ENCODE assay signal across 2 cellular contexts in the genomic region with DNA sequence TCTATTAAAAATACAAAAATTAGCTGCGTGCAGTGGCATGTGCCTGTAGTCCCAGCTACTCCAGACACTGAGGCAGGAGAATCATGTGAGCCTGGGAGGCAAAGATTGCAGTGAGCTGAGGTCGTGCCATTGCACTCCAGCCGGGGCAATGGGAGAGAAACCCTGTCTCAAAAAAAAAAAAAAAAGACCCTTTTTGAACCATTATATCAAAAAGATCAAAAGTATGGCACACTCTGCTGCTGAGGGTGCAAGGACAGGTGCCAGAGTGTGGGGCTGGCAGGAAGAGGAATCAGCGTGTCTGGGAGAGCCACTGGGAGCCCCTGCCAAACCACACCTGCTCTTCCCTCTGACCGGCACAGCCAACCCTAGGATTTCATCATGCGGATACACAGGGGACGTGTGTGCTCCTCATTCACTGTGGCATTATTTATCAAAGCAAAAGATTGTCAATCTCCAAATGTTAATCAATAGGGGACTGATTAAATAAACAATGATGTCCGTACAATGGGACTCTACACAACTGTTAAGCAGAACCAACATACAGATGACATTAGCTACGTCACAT.
TF ChIP-seq lines count a peak whose summit lies in the region.

No MANE protein-coding gene starts in this region.

TF ChIP-seq in liver, 16 proteins besides CTCF, POLR2A, EP300 and RAD21 (continued from another document):
- TF ChIP-seq, protein P1, sequence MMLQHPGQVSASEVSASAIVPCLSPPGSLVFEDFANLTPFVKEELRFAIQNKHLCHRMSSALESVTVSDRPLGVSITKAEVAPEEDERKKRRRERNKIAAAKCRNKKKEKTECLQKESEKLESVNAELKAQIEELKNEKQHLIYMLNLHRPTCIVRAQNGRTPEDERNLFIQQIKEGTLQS (IDR thresholded peaks at IDR 0.05), result peak; percentile 72
- TF ChIP-seq HNF4G (IDR thresholded peaks at IDR 0.05), result no peak
- TF ChIP-seq, protein P2, sequence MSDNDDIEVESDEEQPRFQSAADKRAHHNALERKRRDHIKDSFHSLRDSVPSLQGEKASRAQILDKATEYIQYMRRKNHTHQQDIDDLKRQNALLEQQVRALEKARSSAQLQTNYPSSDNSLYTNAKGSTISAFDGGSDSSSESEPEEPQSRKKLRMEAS (IDR thresholded peaks at IDR 0.05), result no peak
- TF ChIP-seq, protein P3, sequence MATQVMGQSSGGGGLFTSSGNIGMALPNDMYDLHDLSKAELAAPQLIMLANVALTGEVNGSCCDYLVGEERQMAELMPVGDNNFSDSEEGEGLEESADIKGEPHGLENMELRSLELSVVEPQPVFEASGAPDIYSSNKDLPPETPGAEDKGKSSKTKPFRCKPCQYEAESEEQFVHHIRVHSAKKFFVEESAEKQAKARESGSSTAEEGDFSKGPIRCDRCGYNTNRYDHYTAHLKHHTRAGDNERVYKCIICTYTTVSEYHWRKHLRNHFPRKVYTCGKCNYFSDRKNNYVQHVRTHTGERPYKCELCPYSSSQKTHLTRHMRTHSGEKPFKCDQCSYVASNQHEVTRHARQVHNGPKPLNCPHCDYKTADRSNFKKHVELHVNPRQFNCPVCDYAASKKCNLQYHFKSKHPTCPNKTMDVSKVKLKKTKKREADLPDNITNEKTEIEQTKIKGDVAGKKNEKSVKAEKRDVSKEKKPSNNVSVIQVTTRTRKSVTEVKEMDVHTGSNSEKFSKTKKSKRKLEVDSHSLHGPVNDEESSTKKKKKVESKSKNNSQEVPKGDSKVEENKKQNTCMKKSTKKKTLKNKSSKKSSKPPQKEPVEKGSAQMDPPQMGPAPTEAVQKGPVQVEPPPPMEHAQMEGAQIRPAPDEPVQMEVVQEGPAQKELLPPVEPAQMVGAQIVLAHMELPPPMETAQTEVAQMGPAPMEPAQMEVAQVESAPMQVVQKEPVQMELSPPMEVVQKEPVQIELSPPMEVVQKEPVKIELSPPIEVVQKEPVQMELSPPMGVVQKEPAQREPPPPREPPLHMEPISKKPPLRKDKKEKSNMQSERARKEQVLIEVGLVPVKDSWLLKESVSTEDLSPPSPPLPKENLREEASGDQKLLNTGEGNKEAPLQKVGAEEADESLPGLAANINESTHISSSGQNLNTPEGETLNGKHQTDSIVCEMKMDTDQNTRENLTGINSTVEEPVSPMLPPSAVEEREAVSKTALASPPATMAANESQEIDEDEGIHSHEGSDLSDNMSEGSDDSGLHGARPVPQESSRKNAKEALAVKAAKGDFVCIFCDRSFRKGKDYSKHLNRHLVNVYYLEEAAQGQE (IDR thresholded peaks at IDR 0.05), result no peak

TF ChIP-seq in HepG2, 621 proteins besides CTCF, POLR2A, EP300 and RAD21 (continued from another document):
- TF ChIP-seq ZNF670 (CRISPR knock-in tag; IDR thresholded peaks at IDR 0.05; ENCODE audit: borderline replicate concordance), result no peak
- TF ChIP-seq RBM39 (IDR thresholded peaks at IDR 0.05; ENCODE audit: low read depth, low read length, poor library complexity, severe bottlenecking), result no peak
- no peak for TF ChIP-seq ZNF776 (CRISPR knock-in tag; IDR thresholded peaks at IDR 0.05)
- TF ChIP-seq MEF2D (CRISPR knock-in tag; IDR thresholded peaks at IDR 0.05), result no peak
- no peak for TF ChIP-seq ZNF572 (CRISPR knock-in tag; IDR thresholded peaks at IDR 0.05)
- no peak for TF ChIP-seq ZNF446 (CRISPR knock-in tag; IDR thresholded peaks at IDR 0.05)
- TF ChIP-seq FOXC1 (CRISPR knock-in tag; IDR thresholded peaks at IDR 0.05; ENCODE audit: borderline replicate concordance), result no peak
- TF ChIP-seq SNAPC2 (CRISPR knock-in tag; IDR thresholded peaks at IDR 0.05), result no peak
- TF ChIP-seq ZNF282 (IDR thresholded peaks at IDR 0.05; ENCODE audit: partially characterized antibody), result no peak
- TF ChIP-seq, protein P4, sequence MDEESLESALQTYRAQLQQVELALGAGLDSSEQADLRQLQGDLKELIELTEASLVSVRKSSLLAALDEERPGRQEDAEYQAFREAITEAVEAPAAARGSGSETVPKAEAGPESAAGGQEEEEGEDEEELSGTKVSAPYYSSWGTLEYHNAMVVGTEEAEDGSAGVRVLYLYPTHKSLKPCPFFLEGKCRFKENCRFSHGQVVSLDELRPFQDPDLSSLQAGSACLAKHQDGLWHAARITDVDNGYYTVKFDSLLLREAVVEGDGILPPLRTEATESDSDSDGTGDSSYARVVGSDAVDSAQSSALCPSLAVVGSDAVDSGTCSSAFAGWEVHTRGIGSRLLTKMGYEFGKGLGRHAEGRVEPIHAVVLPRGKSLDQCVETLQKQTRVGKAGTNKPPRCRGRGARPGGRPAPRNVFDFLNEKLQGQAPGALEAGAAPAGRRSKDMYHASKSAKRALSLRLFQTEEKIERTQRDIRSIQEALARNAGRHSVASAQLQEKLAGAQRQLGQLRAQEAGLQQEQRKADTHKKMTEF (CRISPR knock-in tag; IDR thresholded peaks at IDR 0.05), result no peak
- TF ChIP-seq ZNF777 (CRISPR knock-in tag; IDR thresholded peaks at IDR 0.05), result no peak
- TF ChIP-seq ZBTB1 (CRISPR knock-in tag; IDR thresholded peaks at IDR 0.05; ENCODE audit: borderline replicate concordance), result no peak
- TF ChIP-seq, protein P5, sequence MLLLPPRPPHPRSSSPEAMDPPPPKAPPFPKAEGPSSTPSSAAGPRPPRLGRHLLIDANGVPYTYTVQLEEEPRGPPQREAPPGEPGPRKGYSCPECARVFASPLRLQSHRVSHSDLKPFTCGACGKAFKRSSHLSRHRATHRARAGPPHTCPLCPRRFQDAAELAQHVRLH (CRISPR knock-in tag; IDR thresholded peaks at IDR 0.05; ENCODE audit: borderline replicate concordance, low read depth), result no peak
